8 cellular contexts compared by ENCODE assay signal in the genomic region with DNA sequence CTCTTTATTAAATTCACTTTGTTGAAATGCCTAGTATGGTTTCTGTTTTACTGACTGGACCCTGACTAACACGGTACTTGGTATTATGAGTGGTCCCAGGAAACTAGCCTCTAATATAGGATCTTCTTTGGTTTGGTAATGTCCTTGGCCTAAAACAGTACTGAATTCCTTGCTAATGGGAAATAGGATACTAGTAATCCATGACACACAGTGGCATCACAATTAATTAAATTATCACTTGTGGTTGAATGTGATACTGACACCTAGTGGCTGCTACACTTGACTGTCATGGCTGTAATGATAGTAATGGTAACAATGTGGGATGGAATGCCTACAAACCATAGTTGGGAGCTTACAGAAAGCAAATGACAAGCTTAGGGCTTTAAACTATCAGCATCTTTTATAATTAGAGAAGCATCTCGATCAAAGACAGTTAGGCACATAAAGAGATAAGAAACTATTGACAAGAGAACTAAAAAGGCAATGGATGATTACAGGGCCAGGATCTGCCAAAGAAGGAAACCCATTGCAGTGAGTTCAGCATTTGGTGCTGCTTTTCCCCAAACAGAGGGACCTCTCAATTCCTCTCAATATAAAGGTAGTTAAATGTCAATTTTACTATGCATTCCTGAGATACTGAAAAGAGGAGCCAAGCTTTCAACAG. TPM values are rescaled to one million over a fixed set of nuclear protein-coding genes. Genes with fewer than 3 reads are reported as not detected.
DNase-seq lines count a peak whose midpoint lies in the region; ATAC-seq and TF ChIP-seq lines count a peak whose summit lies in the region.

No MANE protein-coding gene starts in this region.

- WGBS in ovary, 3 donors = 55 to 63% (median 58%) methylated on average over 2 of the region's 2 CpGs

- H3K4me1 ChIP-seq in A673 (ENCODE audit: insufficient read depth, low read length, poor library complexity, severe bottlenecking) (peaks cover 14% of the 10 kb centered on the region), ovary (ENCODE audit: insufficient read depth) (no peaks in the 10 kb centered on the region)

- BruUV-seq in A673 (replicated peaks; lab: Mats Ljungman, UMichigan) = no TSS peak

- POLR2A ChIA-PET in A673 (lab: Charles Lee; ENCODE audit: low non-redundant PET) = no interaction called here

- no peak for TF ChIP-seq POLR2A in ovary (IDR thresholded peaks at IDR 0.05)

- ATAC-seq in SK-N-SH treated with all-trans-retinoic acid at 6 μM for 48 hours (peak; percentile 91), HG03159 (IDR thresholded peaks at IDR 0.05; ENCODE audit: unreplicated experiment) (no peak)

- no peak for TF ChIP-seq EP300 in ovary (IDR thresholded peaks at IDR 0.05)

- H3K4me3 ChIP-seq in A673 (ENCODE audit: low read depth, low read length, poor library complexity, severe bottlenecking) (no peak overlapping the region), ovary (no peak overlapping the region)

- H3K27ac ChIP-seq in A673 (ENCODE audit: low read depth, low read length, poor library complexity, severe bottlenecking) = peak overlapping the region; percentile 47
- H3K27ac ChIP-seq in ovary = no peak overlapping the region

- H3K9me3 ChIP-seq in A673 (ENCODE audit: low read depth, low read length, poor library complexity, severe bottlenecking) = no peaks in the 10 kb centered on the region
- H3K9me3 ChIP-seq in ovary = no peaks in the 10 kb centered on the region

- DNase-seq in A673 (ENCODE audit: low spot score) (peak; percentile 80), GM03348 (ENCODE audit: low spot score) (peak; percentile 76), LHCN-M2 (ENCODE audit: low read depth) (peak; percentile 84), fibroblast of the conjunctiva (ENCODE audit: low read depth) (peak; percentile 49), ovary (no peak)
- DNase-seq in activated CD4-positive, CD25-positive, alpha-beta regulatory T cell (lab: John Stamatoyannopoulos, UW) = no peak

- intact Hi-C loops in A673 (cut with micrococcal nuclease; ENCODE audit: unreplicated experiment) = loop anchor here (1.0 kb wide), 1 partner anchor 126 kb away; no protein-coding TSS in a partner anchor
- intact Hi-C loops in ovary (cut with DNase I) = loop anchor here in 2 of 4 donors (5.0 to 10.0 kb wide), 2 partner anchors 128 to 131 kb away; no protein-coding TSS in a partner anchor

- H3K27me3 ChIP-seq in A673 (replicated peaks; ENCODE audit: insufficient read depth, low read depth, low read length, poor library complexity) (no peaks in the 10 kb centered on the region), ovary (no peaks in the 10 kb centered on the region)

- H3K36me3 ChIP-seq in A673 (ENCODE audit: insufficient read depth, low read length, poor library complexity, severe bottlenecking) = peaks cover 25% of the 10 kb centered on the region
- no peaks in the 10 kb centered on the region for H3K36me3 ChIP-seq in ovary

- TF ChIP-seq CTCF in A673 (conservative IDR thresholded peaks at IDR 0.05; ENCODE audit: low read depth, low read length) = peak; percentile 84
- peak in 2 of 3 donors; percentile 23 to 47 for TF ChIP-seq CTCF in ovary (IDR thresholded peaks at IDR 0.05)

- CTCF ChIA-PET in A673 (lab: Charles Lee) = interaction anchor here (2.4 kb wide), 1 partner anchor 127 kb away, joined by 15 read pairs; no protein-coding TSS in a partner anchor

TF ChIP-seq in SK-N-SH treated with all-trans-retinoic acid at 6 μM for 48 hours, 23 proteins besides CTCF, POLR2A, EP300 and RAD21:
- TF ChIP-seq ISL1 (CRISPR knock-in tag; IDR thresholded peaks at IDR 0.05) (peak; percentile 22; the same call in 1 of the 2 replicates), GLIS3 (CRISPR knock-in tag; IDR thresholded peaks at IDR 0.05) (no peak)

RNA-seq across cellular contexts. Expression of a gene that starts 8.6 kb away (rescaled TPM):
- 20.1 and 20.6 TPM in 2 replicates for total RNA-seq in A673 (2021)
- total RNA-seq in LHCN-M2 (2014; rRNA removed) = 1.7 and 2.2 TPM in 2 replicates
- polyA plus RNA-seq in LHCN-M2 (2012) = 1.2 TPM
- 10 to 100 TPM in 3 of 7 donors, 1 to 10 TPM in 4; 7.5 to 27.6 (median 9.3) TPM for total RNA-seq in ovary
- 1 to 10 TPM; 4.0 to 4.5 TPM for polyA plus RNA-seq in ovary

RNA-seq across cellular contexts. Expression of a gene that starts 24.4 kb away (rescaled TPM):
- total RNA-seq in A673 (2021) (30.7 and 40.3 TPM in 2 replicates), LHCN-M2 (2014; rRNA removed) (25.4 and 28.8 TPM in 2 replicates), ovary (10 to 100 TPM; 21.8 to 64.7 (median 38.4) TPM)
- polyA plus RNA-seq in LHCN-M2 (2012) = 25.1 TPM
- 10 to 100 TPM; 19.4 to 52.1 TPM for polyA plus RNA-seq in ovary

RNA-seq across cellular contexts. Expression of a gene that starts 24.6 kb away (rescaled TPM):
- 57.7 and 65.0 TPM in 2 replicates for total RNA-seq in A673 (2021)
- 66.0 and 66.3 TPM in 2 replicates for total RNA-seq in LHCN-M2 (2014; rRNA removed)
- 49.8 TPM for polyA plus RNA-seq in LHCN-M2 (2012)
- total RNA-seq in ovary = 10 to 100 TPM; 43.6 to 70.4 (median 49.5) TPM
- 10 to 100 TPM; 35.8 to 37.8 TPM for polyA plus RNA-seq in ovary

RNA-seq across cellular contexts. Expression of a gene that starts 32.0 kb away (rescaled TPM):
- 34.2 and 37.1 TPM in 2 replicates for total RNA-seq in A673 (2021)
- 23.7 and 29.4 TPM in 2 replicates for total RNA-seq in LHCN-M2 (2014; rRNA removed)
- polyA plus RNA-seq in LHCN-M2 (2012) = 13.4 TPM
- total RNA-seq in ovary = 10 to 100 TPM in 6 of 7 donors, 1 to 10 TPM in 1; 9.7 to 27.4 (median 19.7) TPM
- polyA plus RNA-seq in ovary = 10 to 100 TPM; 13.6 to 14.7 TPM

Comparison
In these comparisons a context has a peak if more than half of its experiments do, and no peak if none do; other contexts are left out.
1. DNase-seq: peak in A673 (single experiment), GM03348 (single experiment), LHCN-M2 (single experiment) and fibroblast of the conjunctiva (single experiment); none in ovary (0 of 5) and activated CD4-positive, CD25-positive, alpha-beta regulatory T cell (0 of 4).